In genomic region chr11:67640758-67641113, GRCh38 we compare ENCODE assay signal across 1 cellular context.
TF ChIP-seq lines count a peak whose summit lies in the region.

No MANE protein-coding gene starts in this region.

TF ChIP-seq in H1, 55 proteins besides CTCF, POLR2A, EP300 and RAD21:
- no peak for TF ChIP-seq SUZ12 (IDR thresholded peaks at IDR 0.05; ENCODE audit: low read length)
- no peak for TF ChIP-seq CBX8 (IDR thresholded peaks at IDR 0.05; ENCODE audit: borderline replicate concordance, low read depth, low read length)
- TF ChIP-seq BACH1 (IDR thresholded peaks at IDR 0.05; ENCODE audit: low read length) = no peak
- TF ChIP-seq SP2 (IDR thresholded peaks at IDR 0.05; ENCODE audit: low read length) = no peak
- no peak for TF ChIP-seq GTF2F1 (IDR thresholded peaks at IDR 0.05; ENCODE audit: borderline replicate concordance, low read depth, low read length)
- no peak for TF ChIP-seq MAFK (IDR thresholded peaks at IDR 0.05; ENCODE audit: low read depth, low read length)
- TF ChIP-seq ATF3 (IDR thresholded peaks at IDR 0.05; ENCODE audit: insufficient read depth, low read depth, low read length) = no peak
- no peak for TF ChIP-seq GABPA (IDR thresholded peaks at IDR 0.05; ENCODE audit: borderline replicate concordance, insufficient read depth, low read length)
- TF ChIP-seq NANOG (IDR thresholded peaks at IDR 0.05; ENCODE audit: insufficient read depth, low read depth, low read length, poor library complexity, severe bottlenecking) = no peak
- TF ChIP-seq JUND (IDR thresholded peaks at IDR 0.05; ENCODE audit: low read length) = no peak
- no peak for TF ChIP-seq CEBPB (IDR thresholded peaks at IDR 0.05; ENCODE audit: low read depth, low read length)
- TF ChIP-seq RXRA (IDR thresholded peaks at IDR 0.05; ENCODE audit: insufficient read depth, low read depth, low read length) = no peak
- no peak for TF ChIP-seq SIN3A (conservative IDR thresholded peaks at IDR 0.05 in 1 of 2, IDR thresholded peaks at IDR 0.05 in 1 of 2; ENCODE audit: low read depth in 1 of 2, low read length in 2 of 2)
- TF ChIP-seq HDAC6 (IDR thresholded peaks at IDR 0.05; ENCODE audit: low read depth, low read length) = no peak
- no peak for TF ChIP-seq PHF8 (conservative IDR thresholded peaks at IDR 0.05; ENCODE audit: low read depth, low read length)
